ENCODE assay signal across 8 cellular contexts in genomic region chr20:49285813-49286494, GRCh38. TPM values are rescaled to one million over a fixed set of nuclear protein-coding genes. Genes with fewer than 3 reads are reported as not detected.
DNase-seq lines count a peak whose midpoint lies in the region; ATAC-seq, FAIRE-seq and TF ChIP-seq lines count a peak whose summit lies in the region.

No MANE protein-coding gene starts in this region.

- H3K36me3 Mint-ChIP-seq in glutamatergic neuron (ENCODE audit: unreplicated experiment), result peaks cover 75% of the 10 kb centered on the region

- H2AFZ ChIP-seq in HepG2 (ENCODE audit: low read length) (no peak overlapping the region), SU-DHL-6 (ENCODE audit: low read depth, low read length, severe bottlenecking) (no peak overlapping the region)

- TF ChIP-seq RAD21 in HepG2 (CRISPR knock-in tag; IDR thresholded peaks at IDR 0.05), result no peak

- H3K9ac ChIP-seq in HepG2 (ENCODE audit: insufficient read depth, low read depth, low read length) (no peak overlapping the region), SU-DHL-6 (ENCODE audit: low read length) (no peak overlapping the region)

- no peaks in the 10 kb centered on the region for H3K9me2 ChIP-seq in SU-DHL-6 (replicated peaks; ENCODE audit: insufficient read depth, low read length)

- WGBS in HepG2 (ENCODE audit: low lambda C conversion rate), result 88% methylated on average over 4 of the region's 4 CpGs
- WGBS in right lobe of liver (ENCODE audit: insufficient coverage, low coverage, low lambda C conversion rate, missing lambda C conversion rate), result 90% methylated on average over 3 of the region's 4 CpGs

- H3K27ac ChIP-seq in HepG2 (ENCODE audit: extremely low read length, insufficient read depth, low read length) (peak overlapping the region; percentile 39), right lobe of liver (no peak overlapping the region), SU-DHL-6 (ENCODE audit: low read depth, low read length) (no peak overlapping the region)

- TF ChIP-seq CTCF in HepG2 (CRISPR knock-in tag; IDR thresholded peaks at IDR 0.05), result no peak
- no peak for TF ChIP-seq CTCF in right lobe of liver (IDR thresholded peaks at IDR 0.05)
- TF ChIP-seq CTCF in SU-DHL-6 (IDR thresholded peaks at IDR 0.05; ENCODE audit: insufficient read depth, low read length, poor library complexity, severe bottlenecking), result no peak
- TF ChIP-seq CTCF in glutamatergic neuron (IDR thresholded peaks at IDR 0.05; ENCODE audit: partially characterized antibody, unreplicated experiment), result no peak

- H3K27ac Mint-ChIP-seq in glutamatergic neuron (ENCODE audit: unreplicated experiment), result peak overlapping the region; percentile 63

- H3K79me2 ChIP-seq in HepG2 (ENCODE audit: insufficient read depth, low read length) (peaks cover 72% of the 10 kb centered on the region), SU-DHL-6 (ENCODE audit: insufficient read depth, low read length) (peaks cover 62% of the 10 kb centered on the region)

- H3K36me3 ChIP-seq in HepG2 (replicated peaks in 1 of 2; ENCODE audit: control insufficient read depth in 1 of 2, insufficient read depth in 2 of 2, low read length in 2 of 2) (peaks cover 61 to 96% of the 10 kb centered on the region in 2 experiments), right lobe of liver (peaks cover 17 to 84% (median 74%) of the 10 kb centered on the region in 4 donors), SU-DHL-6 (ENCODE audit: low read length) (peaks cover 82% of the 10 kb centered on the region)

- H3K4me1 ChIP-seq in HepG2 (ENCODE audit: insufficient read depth, low read length) (peaks cover 77% of the 10 kb centered on the region), right lobe of liver (peaks cover 0 to 10% (median 3%) of the 10 kb centered on the region in 4 donors)

- in situ Hi-C loops in HepG2 (cut with HindIII; ENCODE audit: extremely low pct_ligation_motif_present, low pct_unique_long_range_greater_than_20kb) (no loop called here), ACHN (cut with HindIII; ENCODE audit: low pct_ligation_motif_present, low pct_unique_long_range_greater_than_20kb, low sequenced_read_pairs) (no loop called here)

- peaks cover 29% of the 10 kb centered on the region for H3K4me1 Mint-ChIP-seq in glutamatergic neuron (ENCODE audit: low read depth, unreplicated experiment)

- DNase-seq in HepG2 (ENCODE audit: low spot score) (no peak), right lobe of liver (no peak), glutamatergic neuron (no peak), MV-4-11 (lab: John Stamatoyannopoulos, UW) (no peak), H4 (ENCODE audit: low spot score) (no peak), GM19240 (ENCODE audit: insufficient read length, low spot score) (no peak), ACHN (no peak)

- H4K20me1 ChIP-seq in HepG2 (ENCODE audit: insufficient read depth, low read length) (peaks cover 100% of the 10 kb centered on the region), SU-DHL-6 (ENCODE audit: low read depth, low read length) (peaks cover 64% of the 10 kb centered on the region)

- intact Hi-C loops in HepG2 (cut with micrococcal nuclease; ENCODE audit: unreplicated experiment) (no loop called here), right lobe of liver (cut with DNase I) (no loop called here)

- FAIRE-seq in HepG2 (lab: Jason Lieb, UNC), result no peak

- no peak overlapping the region for H3K4me3 Mint-ChIP-seq in glutamatergic neuron (ENCODE audit: unreplicated experiment)

- H3K27me3 Mint-ChIP-seq in glutamatergic neuron (ENCODE audit: unreplicated experiment), result peaks cover 12% of the 10 kb centered on the region

- H3K9me3 ChIP-seq in HepG2 (ENCODE audit: low read length), result no peaks in the 10 kb centered on the region
- H3K9me3 ChIP-seq in right lobe of liver, result peaks cover 0 to 15% (median 0%) of the 10 kb centered on the region in 4 donors
- H3K9me3 ChIP-seq in SU-DHL-6 (ENCODE audit: insufficient read depth, low read length), result no peaks in the 10 kb centered on the region; the same call in 1 of the 2 replicates

- no TSS peak for BruUV-seq in HepG2 (replicated peaks; lab: Mats Ljungman, UMichigan)

- H3K9me3 Mint-ChIP-seq in glutamatergic neuron (ENCODE audit: unreplicated experiment), result peaks cover 36% of the 10 kb centered on the region

- H3K4me3 ChIP-seq in HepG2 (replicated peaks in 1 of 3; ENCODE audit: insufficient read depth in 1 of 3, low read depth in 2 of 3, low read length in 3 of 3) (peak overlapping the region in 1 of 3 experiments; percentile 20; a peak in 1 of 6 replicates), right lobe of liver (no peak overlapping the region), SU-DHL-6 (ENCODE audit: insufficient read depth, low read length, poor library complexity, severe bottlenecking) (no peak overlapping the region)

- no peak for TF ChIP-seq EP300 in HepG2 (IDR thresholded peaks at IDR 0.05; ENCODE audit: low read depth in 2 of 2, low read length in 2 of 2)
- no peak for TF ChIP-seq EP300 in HepG2 (CRISPR knock-in tag; IDR thresholded peaks at IDR 0.05; ENCODE audit: borderline replicate concordance)

- CTCF ChIA-PET in HepG2 (lab: Yijun Ruan, JAX; ENCODE audit: low intra/inter-chr PET ratio, low total read pairs), result no interaction called here

- no peaks in the 10 kb centered on the region for H3K27me3 ChIP-seq in HepG2 (ENCODE audit: control insufficient read depth in 1 of 2, insufficient read depth in 2 of 2, low read length in 2 of 2)
- no peaks in the 10 kb centered on the region for H3K27me3 ChIP-seq in right lobe of liver
- no peaks in the 10 kb centered on the region for H3K27me3 ChIP-seq in SU-DHL-6 (ENCODE audit: low read length)

- POLR2A ChIA-PET in HepG2 (lab: Yijun Ruan, JAX), result interaction anchor here (0.7 to 3.4 kb wide), 2 partner anchors 7 to 15 kb away, joined by 3 to 23 read pairs; partner anchors contain the start of gene ZNFX1

- TF ChIP-seq POLR2A in HepG2 (IDR thresholded peaks at IDR 0.05; ENCODE audit: insufficient read depth in 1 of 2, low read depth in 2 of 2, low read length in 2 of 2) (peak; percentile 42 to 76; a peak in 3 of 4 replicates), right lobe of liver (IDR thresholded peaks at IDR 0.05) (no peak)

- peaks cover 98% of the 10 kb centered on the region for H3F3A ChIP-seq in SU-DHL-6 (ENCODE audit: insufficient read depth)

- ATAC-seq in HepG2 (no peak), right lobe of liver (no peak)

- H3K4me2 ChIP-seq in HepG2 (ENCODE audit: low read depth, low read length) (peak overlapping the region; percentile 96), SU-DHL-6 (ENCODE audit: low read depth, low read length, poor library complexity, severe bottlenecking) (peak overlapping the region; percentile 3)

TF ChIP-seq in HepG2, 621 proteins besides CTCF, POLR2A, EP300 and RAD21 (continues in another document):
- TF ChIP-seq ZNF558 (CRISPR knock-in tag; IDR thresholded peaks at IDR 0.05; ENCODE audit: borderline replicate concordance) (0 out of 2 replicates have a peak, but pooled peaks have one; percentile 14), FOXP1 (IDR thresholded peaks at IDR 0.05) (no peak), FOXP1 (CRISPR knock-in tag; IDR thresholded peaks at IDR 0.05) (no peak), ZNF431 (CRISPR knock-in tag; IDR thresholded peaks at IDR 0.05; ENCODE audit: borderline replicate concordance, low read depth) (no peak), ZNF776 (CRISPR knock-in tag; IDR thresholded peaks at IDR 0.05) (no peak), TIGD3 (CRISPR knock-in tag; IDR thresholded peaks at IDR 0.05; ENCODE audit: borderline replicate concordance) (no peak), ZNF547 (CRISPR knock-in tag; IDR thresholded peaks at IDR 0.05) (no peak), ZFP1 (CRISPR knock-in tag; IDR thresholded peaks at IDR 0.05) (no peak)

RNA-seq across cellular contexts. Expression of gene ZNFX1, which starts 8.1 kb away (rescaled TPM):
- total RNA-seq in HepG2 (2016; rRNA removed; fragmentation: Illumina TruSeq; extraction: Trizol) (11.1 and 15.9 TPM in 2 replicates), right lobe of liver (10 to 100 TPM in 5 of 6 experiments, 1 to 10 TPM in 1; 9.3 to 17.5 (median 13.9) TPM), glutamatergic neuron (ENCODE audit: unreplicated experiment) (11.8 TPM)
- 6.3 and 6.5 TPM in 2 replicates for total RNA-seq in HepG2 (2016; cell fraction: cytosol; rRNA removed; fragmentation: Illumina TruSeq; extraction: Trizol; ENCODE audit: low read depth)
- 11.0 and 12.7 TPM in 2 replicates for total RNA-seq in HepG2 (2016; cell fraction: insoluble cytoplasmic fraction; rRNA removed; fragmentation: Illumina TruSeq; extraction: Trizol)
- 9.7 and 10.8 TPM in 2 replicates for total RNA-seq in HepG2 (2016; cell fraction: membrane; rRNA removed; fragmentation: Illumina TruSeq; extraction: Trizol)
- 14.7 and 16.0 TPM in 2 replicates for total RNA-seq in HepG2 (2016; cell fraction: nucleus; rRNA removed; fragmentation: Illumina TruSeq; extraction: Trizol)
- 2.9 and 3.5 TPM in 2 replicates for polyA plus RNA-seq in HepG2 (2011; rRNA removed)
- 2.2 and 3.5 TPM in 2 replicates for polyA plus RNA-seq in HepG2 (2011; cell fraction: cytosol; rRNA removed)
- polyA plus RNA-seq in HepG2 (2011; cell fraction: nucleus; rRNA removed), result 4.5 and 5.9 TPM in 2 replicates
- 5.3 and 8.2 TPM in 2 replicates for polyA plus RNA-seq in HepG2 (2012)
- 1.1 and 1.4 TPM in 2 replicates for polyA plus RNA-seq in HepG2 (2016; cell fraction: cytosol; fragmentation: Illumina TruSeq; extraction: Trizol; ENCODE audit: low read depth)
- polyA plus RNA-seq in HepG2 (2016; cell fraction: insoluble cytoplasmic fraction; fragmentation: Illumina TruSeq; extraction: Trizol; ENCODE audit: low read depth), result 5.1 and 6.1 TPM in 2 replicates
- 2.2 TPM in 2 replicates for polyA plus RNA-seq in HepG2 (2016; cell fraction: membrane; fragmentation: Illumina TruSeq; extraction: Trizol; ENCODE audit: low read depth)
- polyA plus RNA-seq in HepG2 (2016; cell fraction: nucleus; fragmentation: Illumina TruSeq; extraction: Trizol; ENCODE audit: insufficient read depth, low read depth), result 16.4 and 18.7 TPM in 2 replicates
- polyA minus RNA-seq in HepG2 (2011; rRNA and poly(A)+ RNA removed; ENCODE audit: low replicate concordance), result 10.7 and 26.2 TPM in 2 replicates
- 5.7 and 8.7 TPM in 2 replicates for polyA minus RNA-seq in HepG2 (2011; cell fraction: cytosol; rRNA and poly(A)+ RNA removed)
- polyA minus RNA-seq in HepG2 (2011; cell fraction: nucleus; rRNA and poly(A)+ RNA removed), result 17.6 and 27.1 TPM in 2 replicates
- total RNA-seq in H4 (2014; rRNA removed; shearing (Covaris generic)), result 21.9 and 22.8 TPM in 2 replicates
